Comparison of ENCODE assay signal across 9 cellular contexts in genomic region chr7:17690030-17690429, GRCh38.
A peak's percentile ranks its signal among the peaks of the same experiment; 100 is the strongest.
DNase-seq lines count a peak whose midpoint lies in the region; ATAC-seq, FAIRE-seq and TF ChIP-seq lines count a peak whose summit lies in the region.
"Had no signal": no experiment of that assay in that cellular context is flagged by ENCODE, and none has a peak within 500 bp of the region (broad histone marks: within the 10 kb centered on the region; RNA-seq: fewer than 3 reads in every experiment).

No MANE protein-coding gene starts in this region.

- TF ChIP-seq CTCF in D721Med (IDR thresholded peaks at IDR 0.05; ENCODE audit: insufficient read depth, missing control alignments) = no peak

- no peak for FAIRE-seq in D721Med (lab: Jason Lieb, UNC)

- peak; percentile 90 for ATAC-seq in HG02798 (IDR thresholded peaks at IDR 0.05; ENCODE audit: poor library complexity, unreplicated experiment)
- ATAC-seq in stimulated activated naive CD8-positive, alpha-beta T cell treated with anti-CD3 and anti-CD28 coated beads, Interleukin-15, Interleukin-2, amounts not matched to agents 100 U/mL and 50 U/mL, for 24 hours = no peak

- DNase-seq in GM04503 (ENCODE audit: low read depth) (peak; percentile 74), RPMI8226 (peak; percentile 60), kidney glomerular epithelial cell (lab: John Stamatoyannopoulos, UW) (peak; percentile 93), T-helper 9 cell (no peak), D721Med (ENCODE audit: insufficient read length, low spot score) (no peak), medulla oblongata (ENCODE audit: extremely low spot score) (no peak)
- DNase-seq in stimulated activated naive CD8-positive, alpha-beta T cell treated with anti-CD3 and anti-CD28 coated beads, Interleukin-15, Interleukin-2, amounts not matched to agents 100 U/mL and 50 U/mL, for 24 hours = no peak
- DNase-seq: activated CD4-positive, alpha-beta memory T cell treated with anti-CD3 and anti-CD28 coated beads, Interleukin-2, amount 10 ng/mL, durations not matched to agents 7 days and 5 days had no signal

Comparison
In these comparisons a context has a peak if more than half of its experiments do, and no peak if none do; other contexts are left out.
1. DNase-seq: peak in GM04503 (single experiment), RPMI8226 (single experiment) and kidney glomerular epithelial cell (single experiment); none in T-helper 9 cell (single experiment), D721Med (single experiment), medulla oblongata (single experiment) and stimulated activated naive CD8-positive, alpha-beta T cell treated with anti-CD3 and anti-CD28 coated beads, Interleukin-15, Interleukin-2, amounts not matched to agents 100 U/mL and 50 U/mL, for 24 hours (single experiment).